Comparison of ENCODE assay signal across 19 cellular contexts in genomic region chr17:7818746-7819645, GRCh38. TPM values are rescaled to one million over a fixed set of nuclear protein-coding genes. Genes with fewer than 3 reads are reported as not detected.
DNase-seq lines count a peak whose midpoint lies in the region; ATAC-seq and TF ChIP-seq lines count a peak whose summit lies in the region.
"Had no signal": no experiment of that assay in that cellular context is flagged by ENCODE, and none has a peak within 500 bp of the region (broad histone marks: within the 10 kb centered on the region; RNA-seq: fewer than 3 reads in every experiment).

No MANE protein-coding gene starts in this region.

- POLR2A ChIA-PET in IMR-90 (lab: Charles Lee; ENCODE audit: unreplicated experiment), result no interaction called here

- no peak overlapping the region for H3K4me2 ChIP-seq in IMR-90 (ENCODE audit: low read depth, low read length)
- H3K4me2 ChIP-seq: A549 had no signal

- no peak overlapping the region for H2BK15ac ChIP-seq in IMR-90 (ENCODE audit: low read depth, low read length)

- H4K20me1 ChIP-seq in IMR-90 (ENCODE audit: insufficient read depth, low read length), result no peaks in the 10 kb centered on the region; the same call in none of the 2 replicates

- no peak overlapping the region for H3K4ac ChIP-seq in IMR-90 (ENCODE audit: low read depth, low read length)

- H3K9me3 ChIP-seq in IMR-90 (ENCODE audit: control insufficient read depth, insufficient read depth, low read length) (no peaks in the 10 kb centered on the region), spleen (no peaks in the 10 kb centered on the region)
- H3K9me3 ChIP-seq: A549 had no signal

- no peaks in the 10 kb centered on the region for H3K9me1 ChIP-seq in IMR-90 (ENCODE audit: insufficient read depth, low read length)

- no peak overlapping the region for H3K14ac ChIP-seq in IMR-90 (replicated peaks; ENCODE audit: low read depth, low read length)

- H2AK9ac ChIP-seq in IMR-90 (replicated peaks; ENCODE audit: low read depth, low read length, poor library complexity), result no peak overlapping the region

- no peak overlapping the region for H2BK120ac ChIP-seq in IMR-90 (ENCODE audit: low read depth, low read length)

- H3K36me3 ChIP-seq in IMR-90 (ENCODE audit: control insufficient read depth, insufficient read depth, low read length), result no peaks in the 10 kb centered on the region
- H3K36me3 ChIP-seq in spleen, result no peaks in the 10 kb centered on the region

- intact Hi-C loops in IMR-90 (cut with micrococcal nuclease) (no loop called here), spleen (cut with DNase I; ENCODE audit: low total_unique reads) (no loop called here)

- H3K27ac ChIP-seq in IMR-90 (ENCODE audit: insufficient read depth, low read length) (no peak overlapping the region), spleen (no peak overlapping the region)
- H3K27ac ChIP-seq: 22Rv1, A549, C4-2B, GM23248 had no signal

- H3K4me1 ChIP-seq in IMR-90 (ENCODE audit: control insufficient read depth, insufficient read depth, low read length) (no peaks in the 10 kb centered on the region), spleen (peaks cover 0 to 5% (median 0%) of the 10 kb centered on the region in 6 donors)
- H3K4me1 ChIP-seq: A549 had no signal

- no peak for TF ChIP-seq RAD21 in IMR-90 (IDR thresholded peaks at IDR 0.05; ENCODE audit: low read length)

- H4K91ac ChIP-seq in IMR-90 (ENCODE audit: insufficient read depth, low read depth, low read length), result no peak overlapping the region

- no peak overlapping the region for H3K18ac ChIP-seq in IMR-90 (ENCODE audit: low read depth, low read length)

- H3K9ac ChIP-seq in IMR-90 (ENCODE audit: low read depth, low read length), result no peak overlapping the region
- H3K9ac ChIP-seq: GM23248 had no signal

- ATAC-seq in IMR-90 (ENCODE audit: low read depth), result no peak
- ATAC-seq in esophagus mucosa, result peak; percentile 14
- no peak for ATAC-seq in GM18868 (IDR thresholded peaks at IDR 0.05; ENCODE audit: unreplicated experiment)
- ATAC-seq in HG02610 (IDR thresholded peaks at IDR 0.05; ENCODE audit: unreplicated experiment), result no peak
- ATAC-seq: A549, HCT116 had no signal

- WGBS in IMR-90 (ENCODE audit: extremely low coverage in 2 of 2, insufficient read length in 1 of 2), 2 experiments, result 75% methylated on average over 6 of the region's 27 CpGs; no CpG with 5 or more reads in 1 of the 2 experiments
- WGBS in spleen, 5 donors, result 85 to 90% (median 86%) methylated on average over 21 to 27 of the region's 27 CpGs

- H2AK5ac ChIP-seq in IMR-90 (ENCODE audit: low read depth, low read length), result no peak overlapping the region

- no peak overlapping the region for H3K56ac ChIP-seq in IMR-90 (ENCODE audit: extremely low read depth, insufficient read depth, low read length)

- no peak overlapping the region for H3K23ac ChIP-seq in IMR-90 (ENCODE audit: low read depth, low read length)

- DNase-seq in NCI-H146 (lab: John Stamatoyannopoulos, UW) (peak; percentile 34), NCI-H146 treated with DMSO at 0.1 percent for 48 hours (lab: John Stamatoyannopoulos, UW; ENCODE audit: unreplicated experiment) (no peak), IMR-90 (no peak), spleen (peak; percentile 59), SIG-M5 treated with dmso at 0.1 percent for 504 hours (lab: John Stamatoyannopoulos, UW; ENCODE audit: unreplicated experiment) (no peak)
- DNase-seq: AML-193; CD4-positive, alpha-beta T cell; DMS153; DMS79; GDM1; GM23248 had no signal

- peak overlapping the region; percentile 63 for H2AFZ ChIP-seq in IMR-90 (replicated peaks; ENCODE audit: low read length, poor library complexity)
- H2AFZ ChIP-seq: GM23248 had no signal

- no peak for TF ChIP-seq POLR2A in IMR-90 (IDR thresholded peaks at IDR 0.05; ENCODE audit: low read depth, low read length)
- no peak for TF ChIP-seq POLR2A in spleen (IDR thresholded peaks at IDR 0.05)

- no peak overlapping the region for H4K8ac ChIP-seq in IMR-90 (ENCODE audit: low read depth in 2 of 2, low read length in 2 of 2)

- no peaks in the 10 kb centered on the region for H3K79me1 ChIP-seq in IMR-90 (ENCODE audit: low read depth in 1 of 2, low read length in 2 of 2)

- in situ Hi-C loops in IMR-90 (cut with MboI; ENCODE audit: low sequenced_read_pairs), result no loop called here

- BruUV-seq in IMR-90 (replicated peaks; lab: Mats Ljungman, UMichigan), result no TSS peak

- no peak overlapping the region for H2BK20ac ChIP-seq in IMR-90 (ENCODE audit: low read depth, low read length)

- H4K5ac ChIP-seq in IMR-90 (ENCODE audit: low read depth, low read length), result no peak overlapping the region

- CTCF ChIA-PET in IMR-90 (lab: Yijun Ruan, JAX), result interaction anchor here (1.8 kb wide), 1 partner anchor 76 kb away, joined by 5 read pairs; no protein-coding TSS in a partner anchor

- H2BK5ac ChIP-seq in IMR-90 (ENCODE audit: low read depth, low read length, poor library complexity, severe bottlenecking), result no peak overlapping the region

- TF ChIP-seq CTCF in IMR-90 (conservative IDR thresholded peaks at IDR 0.05; ENCODE audit: low read depth, low read length), result no peak
- no peak for TF ChIP-seq CTCF in spleen (IDR thresholded peaks at IDR 0.05 in 8 of 11, conservative IDR thresholded peaks at IDR 0.05 in 3 of 11)

- dilution Hi-C loops in IMR-90 (cut with HindIII; ENCODE audit: low sequenced_read_pairs, unreplicated experiment), result no loop called here

- peaks cover 49% of the 10 kb centered on the region for H3K27me3 ChIP-seq in IMR-90 (ENCODE audit: control insufficient read depth, insufficient read depth, low read length)
- peaks cover 0 to 3% (median 0%) of the 10 kb centered on the region in 7 donors for H3K27me3 ChIP-seq in spleen (replicated peaks in 1 of 7)

- no peak overlapping the region for H3K4me3 ChIP-seq in IMR-90 (ENCODE audit: insufficient read depth, low read depth, low read length)
- no peak overlapping the region for H3K4me3 ChIP-seq in spleen
- H3K4me3 ChIP-seq: A549, GM23248 had no signal

TF ChIP-seq in IMR-90, 13 proteins besides CTCF, POLR2A, EP300 and RAD21:
- no peak for TF ChIP-seq NFE2L2 (IDR thresholded peaks at IDR 0.05; ENCODE audit: low read depth, low read length)
- no peak for TF ChIP-seq SMC3 (IDR thresholded peaks at IDR 0.05; ENCODE audit: low read depth, low read length)
- no peak for TF ChIP-seq MAFK (IDR thresholded peaks at IDR 0.05; ENCODE audit: low read depth, low read length)

RNA-seq across cellular contexts. Expression of gene KDM6B, which starts 15.0 kb away (rescaled TPM):
- 0.72 and 1.1 TPM in 2 replicates for total RNA-seq in IMR-90 (2012; rRNA removed)
- 3.5 and 4.5 TPM in 2 replicates for polyA plus RNA-seq in IMR-90 (2012; rRNA removed)
- 2.7 and 3.6 TPM in 2 replicates for polyA plus RNA-seq in IMR-90 (2012; cell fraction: cytosol; rRNA removed)
- polyA plus RNA-seq in IMR-90 (2012; cell fraction: nucleus; rRNA removed; ENCODE audit: low replicate concordance), result 18.3 and 20.0 TPM in 2 replicates
- total RNA-seq in esophagus mucosa, result 16.7 TPM
- total RNA-seq in spleen, result 100 to 1,000 TPM in 1 of 7 donors, 10 to 100 TPM in 6; 22.3 to 110 (median 60.8) TPM
- polyA plus RNA-seq in spleen, result 10 to 100 TPM in 1 of 3 donors, 1 to 10 TPM in 2; 2.9 to 11.7 (median 4.0) TPM

RNA-seq across cellular contexts. Expression of gene TMEM88, which starts 35.9 kb away (rescaled TPM):
- total RNA-seq in IMR-90 (2012; rRNA removed) (not detected in 2 replicates), esophagus mucosa (1.7 TPM), spleen (10 to 100 TPM in 5 of 7 donors, 1 to 10 TPM in 2; 5.2 to 31.8 (median 18.0) TPM)
- polyA plus RNA-seq in IMR-90 (2012; rRNA removed) (1.9 and 2.1 TPM in 2 replicates), spleen (10 to 100 TPM in 1 of 3 donors, 1 to 10 TPM in 2; 5.5 to 26.2 (median 9.5) TPM)
- polyA plus RNA-seq in IMR-90 (2012; cell fraction: cytosol; rRNA removed), result 0.63 and 0.79 TPM in 2 replicates
- 16.9 and 24.1 TPM in 2 replicates for polyA plus RNA-seq in IMR-90 (2012; cell fraction: nucleus; rRNA removed; ENCODE audit: low replicate concordance)
- total RNA-seq: GM23248, H4 had no signal
- polyA plus RNA-seq: GM23248 had no signal

RNA-seq across cellular contexts. Expression of gene NAA38, which starts 38.4 kb away (rescaled TPM):
- total RNA-seq in IMR-90 (2012; rRNA removed) (40.7 and 62.2 TPM in 2 replicates), esophagus mucosa (93.3 TPM), spleen (100 to 1,000 TPM in 1 of 7 donors, 10 to 100 TPM in 6; 51.0 to 111 (median 56.9) TPM)
- polyA plus RNA-seq in IMR-90 (2012; rRNA removed) (76.8 and 122 TPM in 2 replicates), spleen (100 to 1,000 TPM; 119 to 185 (median 182) TPM)
- 125 and 183 TPM in 2 replicates for polyA plus RNA-seq in IMR-90 (2012; cell fraction: cytosol; rRNA removed)
- 34.7 and 54.0 TPM in 2 replicates for polyA plus RNA-seq in IMR-90 (2012; cell fraction: nucleus; rRNA removed; ENCODE audit: low replicate concordance)

RNA-seq across cellular contexts. Expression of gene CYB5D1, which starts 38.8 kb away (rescaled TPM):
- total RNA-seq in IMR-90 (2012; rRNA removed), result 10.8 and 11.1 TPM in 2 replicates
- 7.0 and 8.8 TPM in 2 replicates for polyA plus RNA-seq in IMR-90 (2012; rRNA removed)
- polyA plus RNA-seq in IMR-90 (2012; cell fraction: cytosol; rRNA removed), result 3.4 and 4.3 TPM in 2 replicates
- polyA plus RNA-seq in IMR-90 (2012; cell fraction: nucleus; rRNA removed; ENCODE audit: low replicate concordance), result 9.7 and 19.2 TPM in 2 replicates
- total RNA-seq in esophagus mucosa, result 7.6 TPM
- 10 to 100 TPM in 1 of 7 donors, 1 to 10 TPM in 6; 4.1 to 13.2 (median 5.9) TPM for total RNA-seq in spleen
- polyA plus RNA-seq in spleen, result 1 to 10 TPM; 2.1 to 3.8 (median 2.9) TPM

Comparison
In these comparisons a context has a peak if more than half of its experiments do, and no peak if none do; other contexts are left out.
1. DNase-seq: peak in NCI-H146 (single experiment) and spleen (single experiment); none in NCI-H146 treated with DMSO at 0.1 percent for 48 hours (single experiment), IMR-90 (single experiment) and SIG-M5 treated with dmso at 0.1 percent for 504 hours (single experiment).